ENCODE assay signal across 19 cellular contexts in genomic region chr17:43314582-43314981, GRCh38.
A peak's percentile ranks its signal among the peaks of the same experiment; 100 is the strongest.
DNase-seq lines count a peak whose midpoint lies in the region; ATAC-seq and TF ChIP-seq lines count a peak whose summit lies in the region.
"Had no signal": no experiment of that assay in that cellular context is flagged by ENCODE, and none has a peak within 500 bp of the region (broad histone marks: within the 10 kb centered on the region; RNA-seq: fewer than 3 reads in every experiment).

No MANE protein-coding gene starts in this region.

- H3K56ac ChIP-seq in mesendoderm (ENCODE audit: low read length) = no peak overlapping the region

- H2AFZ ChIP-seq in GM23338 = no peak overlapping the region
- H2AFZ ChIP-seq in PC-9 = no peak overlapping the region
- H2AFZ ChIP-seq: parathyroid adenoma had no signal

- 0 out of 2 replicates have a peak, but pooled peaks cover 1% of the 10 kb centered on the region for H3K9me3 ChIP-seq in PC-9 (ENCODE audit: insufficient read depth, low read depth)

- no peak overlapping the region for H4K8ac ChIP-seq in mesendoderm (ENCODE audit: low read depth, low read length)

- 0 out of 2 replicates have a peak, but pooled peaks cover 6% of the 10 kb centered on the region for H3F3A ChIP-seq in GM23338 (replicated peaks; ENCODE audit: low read depth)
- 0 out of 2 replicates have a peak, but pooled peaks cover 4% of the 10 kb centered on the region for H3F3A ChIP-seq in PC-9 (ENCODE audit: insufficient read depth, low read depth)

- H3K36me3 ChIP-seq in GM23338 (ENCODE audit: insufficient read depth) (no peaks in the 10 kb centered on the region; the same call in 1 of the 2 replicates), mesendoderm (ENCODE audit: control insufficient read depth, insufficient read depth, low read length) (no peaks in the 10 kb centered on the region), PC-9 (ENCODE audit: low read depth) (no peaks in the 10 kb centered on the region)
- H3K36me3 ChIP-seq: lower lobe of right lung had no signal

- in situ Hi-C loops in astrocyte of the spinal cord (cut with HindIII; ENCODE audit: low sequenced_read_pairs) = no loop called here

- intact Hi-C loops in PC-9 (cut with micrococcal nuclease; ENCODE audit: unreplicated experiment) = no loop called here

- no CpG with 5 or more reads among the region's 3 CpGs for WGBS in mesendoderm (ENCODE audit: extremely low coverage, insufficient coverage, low lambda C conversion rate)

- H3K9me2 ChIP-seq in GM23338 (ENCODE audit: insufficient read depth) = no peaks in the 10 kb centered on the region
- no peaks in the 10 kb centered on the region for H3K9me2 ChIP-seq in PC-9 (ENCODE audit: insufficient read depth)

- no peak for TF ChIP-seq CTCF in GM23338 (conservative IDR thresholded peaks at IDR 0.05; ENCODE audit: low read depth in 2 of 2)
- TF ChIP-seq CTCF in astrocyte of the spinal cord (IDR thresholded peaks at IDR 0.05; ENCODE audit: low read depth, low read length) = no peak
- TF ChIP-seq CTCF in PC-9 (conservative IDR thresholded peaks at IDR 0.05) = no peak

- H2BK120ac ChIP-seq in mesendoderm (ENCODE audit: low read depth, low read length) = no peak overlapping the region

- H3K27ac Mint-ChIP-seq in GM23338 = no peak overlapping the region
- H3K27ac Mint-ChIP-seq in stimulated activated naive B cell treated with anti-CD40 and anti-IgM and Interleukin-4, amounts not matched to agents 10 μg/mL and 1 μg/mL and 100 μg/mL, for 72 hours = no peak overlapping the region
- H3K27ac Mint-ChIP-seq: activated naive CD8-positive, alpha-beta T cell; immature natural killer cell had no signal

- no peak for ATAC-seq in GM23338
- ATAC-seq in stimulated activated naive B cell treated with anti-CD40 and anti-IgM and Interleukin-4, amounts not matched to agents 10 μg/mL and 1 μg/mL and 100 μg/mL, for 72 hours (replicated peaks) = no peak
- ATAC-seq: lower lobe of right lung; naive thymus-derived CD4-positive, alpha-beta T cell had no signal

- peaks cover 7% of the 10 kb centered on the region for H3K27me3 Mint-ChIP-seq in GM23338 (ENCODE audit: insufficient read depth, low read depth, poor library complexity)
- no peaks in the 10 kb centered on the region for H3K27me3 Mint-ChIP-seq in stimulated activated naive B cell treated with anti-CD40 and anti-IgM and Interleukin-4, amounts not matched to agents 10 μg/mL and 1 μg/mL and 100 μg/mL, for 72 hours
- H3K27me3 Mint-ChIP-seq: activated naive CD8-positive, alpha-beta T cell; naive thymus-derived CD4-positive, alpha-beta T cell had no signal

- H3K27me3 ChIP-seq in GM23338 (ENCODE audit: insufficient read depth) (no peaks in the 10 kb centered on the region), mesendoderm (ENCODE audit: insufficient read depth, low read length, poor library complexity) (no peaks in the 10 kb centered on the region), PC-9 (ENCODE audit: insufficient read depth, low read depth) (no peaks in the 10 kb centered on the region)

- H3K4me3 ChIP-seq in GM23338 (no peak overlapping the region), astrocyte of the spinal cord (ENCODE audit: low read depth, low read length) (no peak overlapping the region), mesendoderm (ENCODE audit: low read length) (no peak overlapping the region), PC-9 (no peak overlapping the region)
- H3K4me3 ChIP-seq: lower lobe of right lung had no signal

- H3K23ac ChIP-seq in mesendoderm (ENCODE audit: low read length) = no peak overlapping the region

- CTCF ChIA-PET in PC-9 (lab: Charles Lee) = no interaction called here

- H3K18ac ChIP-seq in mesendoderm (ENCODE audit: low read length) = no peak overlapping the region

- H3K27ac ChIP-seq in GM23338 (ENCODE audit: low read depth) = no peak overlapping the region
- no peak overlapping the region for H3K27ac ChIP-seq in mesendoderm (ENCODE audit: low read depth, low read length)
- H3K27ac ChIP-seq in PC-9 = no peak overlapping the region
- H3K27ac ChIP-seq: lower lobe of right lung, parathyroid adenoma, RWPE1 had no signal

- H2BK5ac ChIP-seq in mesendoderm (ENCODE audit: low read length) = no peak overlapping the region

- no peaks in the 10 kb centered on the region for H4K20me1 ChIP-seq in GM23338 (replicated peaks; ENCODE audit: insufficient read depth)
- H4K20me1 ChIP-seq in PC-9 (ENCODE audit: insufficient read depth) = no peaks in the 10 kb centered on the region

- H3K4me1 ChIP-seq in GM23338 (ENCODE audit: insufficient read depth) (no peaks in the 10 kb centered on the region), mesendoderm (ENCODE audit: control insufficient read depth, low read depth, low read length) (no peaks in the 10 kb centered on the region), PC-9 (replicated peaks; ENCODE audit: insufficient read depth) (peaks cover 4% of the 10 kb centered on the region; the same call in 1 of the 2 replicates)
- H3K4me1 ChIP-seq: lower lobe of right lung, parathyroid adenoma had no signal

- H2AK5ac ChIP-seq in mesendoderm (ENCODE audit: low read length) = no peak overlapping the region

- H3K79me2 ChIP-seq in GM23338 (replicated peaks; ENCODE audit: insufficient read depth) = no peaks in the 10 kb centered on the region
- no peaks in the 10 kb centered on the region for H3K79me2 ChIP-seq in mesendoderm (ENCODE audit: control insufficient read depth, insufficient read depth, low read length)
- no peaks in the 10 kb centered on the region for H3K79me2 ChIP-seq in PC-9 (ENCODE audit: low read depth)
- H3K79me2 ChIP-seq: parathyroid adenoma had no signal

- H3K36me3 Mint-ChIP-seq in GM23338 (ENCODE audit: low read depth) = peaks cover 15% of the 10 kb centered on the region
- H3K36me3 Mint-ChIP-seq in stimulated activated naive B cell treated with anti-CD40 and anti-IgM and Interleukin-4, amounts not matched to agents 10 μg/mL and 1 μg/mL and 100 μg/mL, for 72 hours = peaks cover 11 to 13% of the 10 kb centered on the region in 2 donors
- H3K36me3 Mint-ChIP-seq: activated naive CD8-positive, alpha-beta T cell; immature natural killer cell had no signal

- no peaks in the 10 kb centered on the region for H3K79me1 ChIP-seq in mesendoderm (ENCODE audit: low read length)

- no peak overlapping the region for H4K5ac ChIP-seq in mesendoderm (ENCODE audit: low read length)

- H3K4ac ChIP-seq in mesendoderm (ENCODE audit: low read depth, low read length) = no peak overlapping the region

- no peak overlapping the region for H2BK15ac ChIP-seq in mesendoderm (replicated peaks; ENCODE audit: low read depth)

- no TSS peak for BruUV-seq in PC-9 (replicated peaks; lab: Mats Ljungman, UMichigan)

- POLR2A ChIA-PET in PC-9 (lab: Charles Lee; ENCODE audit: unreplicated experiment) = no interaction called here

- DNase-seq in EH (ENCODE audit: low read depth) (peak; percentile 33), GM23338 (ENCODE audit: low spot score) (no peak), astrocyte of the spinal cord (ENCODE audit: low read depth, low spot score) (peak; percentile 23), mesendoderm (peak; percentile 25), hepatic stellate cell (ENCODE audit: low spot score) (no peak), PC-9 (no peak)
- DNase-seq in stimulated activated naive B cell treated with anti-CD40 and anti-IgM and Interleukin-4, amounts not matched to agents 10 μg/mL and 1 μg/mL and 100 μg/mL, for 72 hours = no peak
- DNase-seq: AML-193; glutamatergic neuron; immature natural killer cell; lower lobe of right lung; NCI-H1436 treated with DMSO at 0.1 percent for 48 hours; stimulated activated CD4-positive, alpha-beta T cell treated with anti-CD3 and anti-CD28 coated beads, Interleukin-4, amount 100 ng/mL, for 24 hours; substantia nigra; SW 1271 had no signal

- 0 out of 3 replicates have a peak overlapping the region, but pooled peaks have one; percentile 23 for H3K4me3 Mint-ChIP-seq in GM23338
- peak overlapping the region in 1 of 2 donors; percentile 25 for H3K4me3 Mint-ChIP-seq in stimulated activated naive B cell treated with anti-CD40 and anti-IgM and Interleukin-4, amounts not matched to agents 10 μg/mL and 1 μg/mL and 100 μg/mL, for 72 hours
- H3K4me3 Mint-ChIP-seq: activated naive CD8-positive, alpha-beta T cell had no signal

- peaks cover 5% of the 10 kb centered on the region; the same call in 2 of the 3 replicates for H3K4me1 Mint-ChIP-seq in GM23338
- H3K4me1 Mint-ChIP-seq in stimulated activated naive B cell treated with anti-CD40 and anti-IgM and Interleukin-4, amounts not matched to agents 10 μg/mL and 1 μg/mL and 100 μg/mL, for 72 hours = peaks cover 5 to 9% of the 10 kb centered on the region in 2 donors

- H3K4me2 ChIP-seq in GM23338 (no peak overlapping the region), mesendoderm (ENCODE audit: low read length) (no peak overlapping the region), PC-9 (no peak overlapping the region)

- peaks cover 22% of the 10 kb centered on the region for H3K9me3 Mint-ChIP-seq in GM23338
- peaks cover 0 to 6% of the 10 kb centered on the region in 2 donors for H3K9me3 Mint-ChIP-seq in stimulated activated naive B cell treated with anti-CD40 and anti-IgM and Interleukin-4, amounts not matched to agents 10 μg/mL and 1 μg/mL and 100 μg/mL, for 72 hours

- no peak overlapping the region for H3K9ac ChIP-seq in mesendoderm (ENCODE audit: low read length)
- H3K9ac ChIP-seq: parathyroid adenoma had no signal

TF ChIP-seq in GM23338, 12 proteins besides CTCF, POLR2A, EP300 and RAD21 (continues in another document):
- TF ChIP-seq CREB1 (CRISPR knock-in tag; IDR thresholded peaks at IDR 0.05; ENCODE audit: low read depth) = no peak
- no peak for TF ChIP-seq ETS1 (IDR thresholded peaks at IDR 0.05)
- no peak for TF ChIP-seq EZH2phosphoT487 (IDR thresholded peaks at IDR 0.05; ENCODE audit: unreplicated experiment)
- no peak for TF ChIP-seq NANOG (IDR thresholded peaks at IDR 0.05; ENCODE audit: borderline replicate concordance)
- no peak for TF ChIP-seq ZNF114 (CRISPR knock-in tag; IDR thresholded peaks at IDR 0.05)
- TF ChIP-seq STAT1 (IDR thresholded peaks at IDR 0.05; ENCODE audit: unreplicated experiment) = no peak

Comparison
In these comparisons a context has a peak if more than half of its experiments do, and no peak if none do; other contexts are left out.
1. DNase-seq: peak in EH (single experiment), astrocyte of the spinal cord (single experiment) and mesendoderm (single experiment); none in GM23338 (single experiment), stimulated activated naive B cell treated with anti-CD40 and anti-IgM and Interleukin-4, amounts not matched to agents 10 μg/mL and 1 μg/mL and 100 μg/mL, for 72 hours (single experiment), hepatic stellate cell (single experiment) and PC-9 (0 of 2).